ENCODE assay signal across 1 cellular context in genomic region chr13:81106348-81106747, GRCh38.
TF ChIP-seq lines count a peak whose summit lies in the region.

No MANE protein-coding gene starts in this region.

TF ChIP-seq in HepG2, 621 proteins besides CTCF, POLR2A, EP300 and RAD21 (continued from another document and continues in another):
- TF ChIP-seq ZBTB39 (CRISPR knock-in tag; IDR thresholded peaks at IDR 0.05) (peak; percentile 52; the same call in 1 of the 2 replicates), SNRNP70 (IDR thresholded peaks at IDR 0.05; ENCODE audit: low read depth, low read length) (no peak), ZGPAT (CRISPR knock-in tag; IDR thresholded peaks at IDR 0.05) (0 out of 2 replicates have a peak, but pooled peaks have one; percentile 24), ZFP41 (CRISPR knock-in tag; IDR thresholded peaks at IDR 0.05; ENCODE audit: borderline replicate concordance) (no peak), MED1 (CRISPR knock-in tag; IDR thresholded peaks at IDR 0.05) (peak; percentile 45; the same call in 1 of the 2 replicates), BCL6 (CRISPR knock-in tag; IDR thresholded peaks at IDR 0.05) (peak; percentile 44; the same call in 1 of the 2 replicates), AHDC1 (CRISPR knock-in tag; IDR thresholded peaks at IDR 0.05; ENCODE audit: borderline replicate concordance) (peak; percentile 81), ZNF770 (CRISPR knock-in tag; IDR thresholded peaks at IDR 0.05) (no peak), HINFP (CRISPR knock-in tag; IDR thresholded peaks at IDR 0.05; ENCODE audit: low read depth) (no peak), GPN1 (CRISPR knock-in tag; IDR thresholded peaks at IDR 0.05; ENCODE audit: borderline replicate concordance) (no peak), SIX1 (CRISPR knock-in tag; IDR thresholded peaks at IDR 0.05; ENCODE audit: borderline replicate concordance) (0 out of 2 replicates have a peak, but pooled peaks have one; percentile 20), PAX8 (CRISPR knock-in tag; IDR thresholded peaks at IDR 0.05; ENCODE audit: borderline replicate concordance) (no peak), ISL2 (CRISPR knock-in tag; IDR thresholded peaks at IDR 0.05) (peak; percentile 74), FOXK1 (CRISPR knock-in tag; IDR thresholded peaks at IDR 0.05; ENCODE audit: borderline replicate concordance, low read depth) (peak; percentile 42; the same call in 1 of the 2 replicates), KLF12 (CRISPR knock-in tag; IDR thresholded peaks at IDR 0.05; ENCODE audit: borderline replicate concordance) (no peak), ATM (IDR thresholded peaks at IDR 0.05; ENCODE audit: borderline replicate concordance) (no peak), FOXP4 (CRISPR knock-in tag; IDR thresholded peaks at IDR 0.05) (peak; percentile 90), PPARG (CRISPR knock-in tag; conservative IDR thresholded peaks at IDR 0.05) (peak; percentile 87), ZNF331 (CRISPR knock-in tag; IDR thresholded peaks at IDR 0.05) (0 out of 2 replicates have a peak, but pooled peaks have one; percentile 16), RARA (CRISPR knock-in tag; IDR thresholded peaks at IDR 0.05) (peak; percentile 86), SMC3 (IDR thresholded peaks at IDR 0.05; ENCODE audit: low read length) (no peak), KDM6A (CRISPR knock-in tag; IDR thresholded peaks at IDR 0.05; ENCODE audit: low read depth) (peak; percentile 81), ZBTB42 (CRISPR knock-in tag; IDR thresholded peaks at IDR 0.05) (no peak), CEBPG (CRISPR knock-in tag; IDR thresholded peaks at IDR 0.05) (no peak), PREB (CRISPR knock-in tag; IDR thresholded peaks at IDR 0.05) (no peak), ZSCAN5A (CRISPR knock-in tag; IDR thresholded peaks at IDR 0.05; ENCODE audit: borderline replicate concordance) (no peak), PAXIP1 (CRISPR knock-in tag; conservative IDR thresholded peaks at IDR 0.05) (peak; percentile 90), SKI (IDR thresholded peaks at IDR 0.05; ENCODE audit: partially characterized antibody) (no peak), SAFB2 (CRISPR knock-in tag; IDR thresholded peaks at IDR 0.05; ENCODE audit: borderline replicate concordance, low read depth) (no peak), MXD3 (CRISPR knock-in tag; IDR thresholded peaks at IDR 0.05) (no peak), ZNF256 (CRISPR knock-in tag; conservative IDR thresholded peaks at IDR 0.05) (no peak), SALL1 (CRISPR knock-in tag; IDR thresholded peaks at IDR 0.05) (peak; percentile 69; the same call in 1 of the 2 replicates), ZNF766 (CRISPR knock-in tag; IDR thresholded peaks at IDR 0.05; ENCODE audit: borderline replicate concordance) (no peak), FOXP1 (IDR thresholded peaks at IDR 0.05) (no peak), FOXP1 (CRISPR knock-in tag; IDR thresholded peaks at IDR 0.05) (peak; percentile 71)
